ENCODE assay signal across 30 cellular contexts in the genomic region with DNA sequence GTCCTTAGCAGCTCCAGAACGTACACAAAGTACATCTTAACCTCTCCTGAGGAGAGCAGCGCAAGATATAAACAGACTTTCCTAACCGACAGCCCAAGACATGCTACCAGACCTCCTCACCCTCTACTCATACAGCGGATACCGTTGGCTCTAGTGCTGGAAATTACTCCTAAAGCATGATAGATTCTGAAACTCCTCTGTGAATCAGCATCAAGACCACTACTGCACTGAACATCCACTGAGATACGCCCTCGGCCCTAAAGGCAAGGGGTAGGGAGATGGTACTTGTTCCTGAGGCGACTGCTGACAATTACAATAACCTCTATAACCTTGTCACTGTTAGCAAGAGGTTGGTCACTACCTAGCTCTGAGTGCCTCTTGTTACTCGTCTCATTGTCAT.
"Had no signal": no experiment of that assay in that cellular context is flagged by ENCODE, and none has a peak within 500 bp of the region (broad histone marks: within the 10 kb centered on the region; RNA-seq: fewer than 3 reads in every experiment).

No MANE protein-coding gene starts in this region.

- H3K9me3 ChIP-seq: adrenal gland, ascending aorta, colonic mucosa, esophagus squamous epithelium, left ventricle myocardium inferior, spleen, stomach, suprapubic skin, tibial artery, upper lobe of right lung had no signal

- H3K27ac Mint-ChIP-seq: activated naive CD8-positive, alpha-beta T cell treated with anti-CD3 and anti-CD28 coated beads for 36 hours; natural killer cell had no signal

- H3K4me1 ChIP-seq: adrenal gland, ascending aorta, colonic mucosa, esophagus squamous epithelium, left ventricle myocardium inferior, spleen, stomach, suprapubic skin, tibial artery, upper lobe of right lung had no signal

- H3K4me3 ChIP-seq: adrenal gland, ascending aorta, cardiac muscle cell, colonic mucosa, esophagus squamous epithelium, left ventricle myocardium inferior, lung, spleen, stomach, suprapubic skin, tibial artery, upper lobe of right lung had no signal

- H3K27me3 Mint-ChIP-seq: activated naive CD8-positive, alpha-beta T cell treated with anti-CD3 and anti-CD28 coated beads for 36 hours; brain had no signal

- H3K9me3 Mint-ChIP-seq: activated naive CD8-positive, alpha-beta T cell treated with anti-CD3 and anti-CD28 coated beads for 36 hours; activated T-cell treated with anti-CD3 and anti-CD28 coated beads, Interleukin-2, amount 50 U/mL, for 4 hours; natural killer cell had no signal

- DNase-seq: activated CD4-positive, alpha-beta T cell treated with anti-CD3 and anti-CD28 coated beads for 48 hours; activated CD4-positive, alpha-beta T cell treated with anti-CD3 and anti-CD28 coated beads, Interleukin-2, amount 50 U/mL, for 48 hours; activated CD4-positive, CD25-positive, alpha-beta regulatory T cell; activated CD8-positive, alpha-beta memory T cell treated with anti-CD3 and anti-CD28 coated beads, Interleukin-2, amount 50 U/mL, for 48 hours; activated naive CD4-positive, alpha-beta T cell; activated naive CD8-positive, alpha-beta T cell treated with anti-CD3 and anti-CD28 coated beads for 36 hours; activated T-cell treated with anti-CD3 and anti-CD28 coated beads, Interleukin-2, amount 50 U/mL, for 4 hours; cerebellar nuclear complex; colonic mucosa; effector CD8-positive, alpha-beta T cell; esophagus squamous epithelium; foreskin melanocyte; left ventricle myocardium inferior; mesendoderm; natural killer cell; right cardiac atrium; spleen; stimulated activated CD4-positive, alpha-beta T cell treated with anti-CD3 and anti-CD28 coated beads, Interleukin-2, amount 100 ng/mL, for 48 hours; stomach; tibial artery; upper lobe of right lung had no signal

- H3K27me3 ChIP-seq: adrenal gland, ascending aorta, cardiac muscle cell, colonic mucosa, esophagus squamous epithelium, spleen, stomach, suprapubic skin, tibial artery, upper lobe of right lung had no signal

- H3K4me1 Mint-ChIP-seq: activated naive CD8-positive, alpha-beta T cell treated with anti-CD3 and anti-CD28 coated beads for 36 hours; natural killer cell had no signal

- H3K27ac ChIP-seq: adrenal gland, ascending aorta, cardiac muscle cell, colonic mucosa, epithelial cell of prostate, esophagus squamous epithelium, left ventricle myocardium inferior, spleen, stomach, suprapubic skin, tibial artery, upper lobe of right lung had no signal

- H3K36me3 ChIP-seq: adrenal gland, cardiac muscle cell, colonic mucosa, suprapubic skin, upper lobe of right lung had no signal

- ATAC-seq: activated T-cell treated with anti-CD3 and anti-CD28 coated beads, Interleukin-2, amount 50 U/mL, for 4 hours; right cardiac atrium; upper lobe of right lung had no signal

- FAIRE-seq: endometrium, islet of Langerhans had no signal

- H3K4me3 Mint-ChIP-seq: activated naive CD8-positive, alpha-beta T cell treated with anti-CD3 and anti-CD28 coated beads for 36 hours; activated T-cell treated with anti-CD3 and anti-CD28 coated beads, Interleukin-2, amount 50 U/mL, for 4 hours; brain; natural killer cell had no signal
